Comparison of ENCODE assay signal across 15 cellular contexts in the genomic region with DNA sequence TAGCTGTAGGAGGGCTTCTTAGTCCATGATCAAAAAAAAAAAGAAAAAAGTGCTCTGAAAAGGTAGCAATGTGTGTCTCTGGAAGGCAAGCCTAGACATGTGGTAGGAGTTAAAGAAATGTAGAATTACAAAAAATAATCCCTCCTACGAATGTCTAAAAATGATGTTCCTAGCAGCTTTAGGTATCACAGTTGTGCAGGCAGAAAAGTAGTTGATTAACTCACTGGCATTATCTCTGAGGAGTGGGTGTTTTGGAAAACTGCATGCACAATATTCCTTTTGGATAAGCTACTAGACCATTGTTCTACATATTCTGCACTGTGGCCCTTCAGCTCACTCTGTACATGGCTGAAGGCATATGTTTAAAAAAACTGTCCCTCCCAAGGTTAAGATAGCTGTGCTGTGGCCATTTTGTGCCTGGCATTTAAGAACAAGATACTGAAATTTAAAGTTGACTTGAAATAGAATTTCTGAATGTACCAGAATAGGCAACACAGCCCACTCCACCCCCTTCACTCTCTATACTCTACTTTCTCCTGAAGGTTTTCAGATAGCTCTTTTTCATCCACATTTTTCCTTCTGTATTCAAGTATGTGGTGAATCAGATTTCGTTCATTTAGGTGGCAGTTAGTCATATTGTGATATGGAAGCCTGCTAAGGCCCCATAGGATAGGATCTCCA.
A peak's percentile ranks its signal among the peaks of the same experiment; 100 is the strongest.
DNase-seq lines count a peak whose midpoint lies in the region; ATAC-seq, FAIRE-seq and TF ChIP-seq lines count a peak whose summit lies in the region.
"Had no signal": no experiment of that assay in that cellular context is flagged by ENCODE, and none has a peak within 500 bp of the region (broad histone marks: within the 10 kb centered on the region; RNA-seq: fewer than 3 reads in every experiment).

No MANE protein-coding gene starts in this region.

- H3K4me3 ChIP-seq in mammary epithelial cell (replicated peaks in 1 of 3; ENCODE audit: insufficient read depth in 1 of 3, low read depth in 2 of 3, low read length in 3 of 3) (no peak overlapping the region), breast epithelium (no peak overlapping the region), keratinocyte (ENCODE audit: control insufficient read depth in 2 of 3, extremely low read depth in 1 of 3, insufficient read depth in 2 of 3, low read depth in 1 of 3, low read length in 3 of 3) (no peak overlapping the region), GM23248 (no peak overlapping the region)
- H3K4me3 ChIP-seq: BLaER1 treated with 17β-estradiol and CSF1 and Interleukin-3, amounts not matched to agents 10 nM and 100 nM; HAP-1 had no signal

- H3K79me2 ChIP-seq in mammary epithelial cell (ENCODE audit: insufficient read depth, low read length) = no peaks in the 10 kb centered on the region
- no peaks in the 10 kb centered on the region for H3K79me2 ChIP-seq in keratinocyte (ENCODE audit: control insufficient read depth, insufficient read depth, low read length)
- H3K79me2 ChIP-seq in GM23248 (ENCODE audit: insufficient read depth) = no peaks in the 10 kb centered on the region

- no peak for ATAC-seq in GM21825 (IDR thresholded peaks at IDR 0.05; ENCODE audit: unreplicated experiment)
- ATAC-seq: CD8-positive, alpha-beta T cell had no signal

- H3K27me3 ChIP-seq in mammary epithelial cell (ENCODE audit: insufficient read depth, low read length) (no peaks in the 10 kb centered on the region), breast epithelium (no peaks in the 10 kb centered on the region), keratinocyte (ENCODE audit: control insufficient read depth, extremely low read depth, insufficient read depth, low read length) (no peaks in the 10 kb centered on the region), GM23248 (replicated peaks; ENCODE audit: insufficient read depth) (no peaks in the 10 kb centered on the region)
- H3K27me3 ChIP-seq: BLaER1 treated with 17β-estradiol and CSF1 and Interleukin-3, amounts not matched to agents 10 nM and 100 nM had no signal

- dilution Hi-C loops in mammary epithelial cell (cut with HindIII; ENCODE audit: low sequenced_read_pairs) (no loop called here), keratinocyte (cut with MboI; ENCODE audit: extremely low pct_ligation_motif_present, low sequenced_read_pairs) (no loop called here)

- no TSS peak for BruUV-seq in mammary epithelial cell (replicated peaks; lab: Mats Ljungman, UMichigan)

- H3K9ac ChIP-seq in mammary epithelial cell (ENCODE audit: insufficient read depth, low read length) = no peak overlapping the region
- H3K9ac ChIP-seq in keratinocyte (ENCODE audit: control insufficient read depth, extremely low read depth, insufficient read depth, low read length) = no peak overlapping the region
- no peak overlapping the region for H3K9ac ChIP-seq in GM23248
- H3K9ac ChIP-seq: BLaER1 treated with 17β-estradiol and CSF1 and Interleukin-3, amounts not matched to agents 10 nM and 100 nM had no signal

- DNase-seq in mammary epithelial cell = peak; percentile 8
- DNase-seq in breast epithelium (ENCODE audit: low spot score in 2 of 2) = no peak
- no peak for DNase-seq in epithelial cell of prostate (ENCODE audit: low read depth, low spot score)
- DNase-seq in keratinocyte (ENCODE audit: low read depth, low spot score) = no peak
- peak; percentile 64 for DNase-seq in superior temporal gyrus (ENCODE audit: extremely low spot score)
- DNase-seq in amniotic stem cell (lab: John Stamatoyannopoulos, UW) = no peak
- no peak for DNase-seq in GM23248
- DNase-seq: 8988T; Calu3; CD8-positive, alpha-beta T cell; DMS79 treated with DMSO at 0.1 percent for 48 hours; GF-D8 had no signal

- TF ChIP-seq CTCF in mammary epithelial cell (conservative IDR thresholded peaks at IDR 0.05 in 1 of 2, IDR thresholded peaks at IDR 0.05 in 1 of 2; ENCODE audit: extremely low read depth in 1 of 2, insufficient read depth in 1 of 2, low read depth in 1 of 2, low read length in 2 of 2) = no peak
- no peak for TF ChIP-seq CTCF in breast epithelium (IDR thresholded peaks at IDR 0.05)
- no peak for TF ChIP-seq CTCF in keratinocyte (optimal IDR thresholded peaks at IDR 0.05 in 1 of 3, IDR thresholded peaks at IDR 0.05 in 1 of 3, conservative IDR thresholded peaks at IDR 0.05 in 1 of 3; ENCODE audit: extremely low read depth in 1 of 3, insufficient read depth in 2 of 3, low read length in 3 of 3)

- peak overlapping the region; percentile 72 for H2AFZ ChIP-seq in mammary epithelial cell (ENCODE audit: low read depth, low read length)
- H2AFZ ChIP-seq in keratinocyte (ENCODE audit: control insufficient read depth, low read length) = peak overlapping the region; percentile 32
- no peak overlapping the region for H2AFZ ChIP-seq in GM23248

- intact Hi-C loops in mammary epithelial cell (cut with micrococcal nuclease) (no loop called here), breast epithelium (cut with DNase I; ENCODE audit: low total_unique reads) (no loop called here)

- in situ Hi-C loops in mammary epithelial cell (cut with MboI; ENCODE audit: low sequenced_read_pairs in 2 of 2) (no loop called here), GM23248 (cut with MboI) (no loop called here)

- CTCF ChIA-PET in mammary epithelial cell (lab: Charles Lee; ENCODE audit: low non-redundant PET) = no interaction called here

- H3K27ac ChIP-seq in mammary epithelial cell (ENCODE audit: insufficient read depth, low read depth, low read length) (no peak overlapping the region), breast epithelium (no peak overlapping the region), epithelial cell of prostate (peak overlapping the region; percentile 15), keratinocyte (ENCODE audit: control insufficient read depth, insufficient read depth, low read length) (peak overlapping the region; percentile 19), GM23248 (no peak overlapping the region)
- H3K27ac ChIP-seq: BLaER1 treated with 17β-estradiol and CSF1 and Interleukin-3, amounts not matched to agents 10 nM and 100 nM had no signal

- H3K4me2 ChIP-seq in mammary epithelial cell (ENCODE audit: insufficient read depth, low read depth, low read length) = peak overlapping the region; percentile 34
- peak overlapping the region; percentile 39 for H3K4me2 ChIP-seq in keratinocyte (ENCODE audit: control insufficient read depth, extremely low read depth, insufficient read depth, low read depth, low read length)
- H3K4me2 ChIP-seq in GM23248 (ENCODE audit: unreplicated experiment) = no peak overlapping the region
- H3K4me2 ChIP-seq: BLaER1 treated with 17β-estradiol and CSF1 and Interleukin-3, amounts not matched to agents 10 nM and 100 nM had no signal

- H4K20me1 ChIP-seq in mammary epithelial cell (ENCODE audit: insufficient read depth, low read length) = no peaks in the 10 kb centered on the region
- H4K20me1 ChIP-seq in keratinocyte (ENCODE audit: control insufficient read depth, extremely low read depth, insufficient read depth, low read length) = no peaks in the 10 kb centered on the region
- no peaks in the 10 kb centered on the region for H4K20me1 ChIP-seq in GM23248 (ENCODE audit: insufficient read depth)
- H4K20me1 ChIP-seq: BLaER1 treated with 17β-estradiol and CSF1 and Interleukin-3, amounts not matched to agents 10 nM and 100 nM had no signal

- FAIRE-seq in keratinocyte (lab: Jason Lieb, UNC) = no peak

- no peaks in the 10 kb centered on the region for H3F3A ChIP-seq in GM23248 (ENCODE audit: insufficient read depth)

- no peak for TF ChIP-seq POLR2A in breast epithelium (IDR thresholded peaks at IDR 0.05)

- no peaks in the 10 kb centered on the region for H3K9me2 ChIP-seq in GM23248 (ENCODE audit: insufficient read depth)

- H3K36me3 ChIP-seq in mammary epithelial cell (ENCODE audit: insufficient read depth, low read length) (no peaks in the 10 kb centered on the region), breast epithelium (no peaks in the 10 kb centered on the region), keratinocyte (ENCODE audit: control insufficient read depth in 2 of 2, extremely low read depth in 1 of 2, insufficient read depth in 2 of 2, low read length in 2 of 2) (no peaks in the 10 kb centered on the region), GM23248 (ENCODE audit: low read depth) (no peaks in the 10 kb centered on the region)
- H3K36me3 ChIP-seq: BLaER1 treated with 17β-estradiol and CSF1 and Interleukin-3, amounts not matched to agents 10 nM and 100 nM; HAP-1 had no signal

- H3K4me1 ChIP-seq in mammary epithelial cell (ENCODE audit: insufficient read depth, low read length) (peaks cover 11% of the 10 kb centered on the region), breast epithelium (no peaks in the 10 kb centered on the region), keratinocyte (ENCODE audit: control insufficient read depth, extremely low read depth, insufficient read depth, low read length) (peaks cover 12% of the 10 kb centered on the region), GM23248 (ENCODE audit: insufficient read depth) (no peaks in the 10 kb centered on the region)
- H3K4me1 ChIP-seq: BLaER1 treated with 17β-estradiol and CSF1 and Interleukin-3, amounts not matched to agents 10 nM and 100 nM; HAP-1 had no signal

- H3K9me3 ChIP-seq in mammary epithelial cell (replicated peaks; ENCODE audit: insufficient read depth, low read length) = no peaks in the 10 kb centered on the region
- H3K9me3 ChIP-seq in breast epithelium = peaks cover 8 to 11% of the 10 kb centered on the region in 2 donors
- H3K9me3 ChIP-seq in keratinocyte (ENCODE audit: control insufficient read depth, low read depth, low read length) = no peaks in the 10 kb centered on the region
- H3K9me3 ChIP-seq in GM23248 (ENCODE audit: low read depth) = no peaks in the 10 kb centered on the region

- no peaks in the 10 kb centered on the region for H3K9me1 ChIP-seq in keratinocyte (ENCODE audit: control insufficient read depth, extremely low read depth, insufficient read depth, low read length)

- 13% methylated on average over 2 of the region's 2 CpGs for WGBS in mammary epithelial cell (ENCODE audit: low coverage, missing lambda C conversion rate)
- 10 to 11% methylated on average over 2 of the region's 2 CpGs for whole genome bisulfite sequencing in GM23248 (ENCODE audit: low coverage in 1 of 2, low lambda C conversion rate in 2 of 2, missing lambda C conversion rate in 2 of 2), 2 experiments

Comparison
In these comparisons a context has a peak if more than half of its experiments do, and no peak if none do; other contexts are left out.
1. DNase-seq: peak in mammary epithelial cell (single experiment) and superior temporal gyrus (single experiment); none in breast epithelium (0 of 2), epithelial cell of prostate (single experiment), keratinocyte (single experiment), amniotic stem cell (single experiment) and GM23248 (single experiment).
2. H3K27ac ChIP-seq: peak in epithelial cell of prostate (single experiment) and keratinocyte (single experiment); none in mammary epithelial cell (single experiment), breast epithelium (0 of 2) and GM23248 (single experiment).